16 cellular contexts compared by ENCODE assay signal in the genomic region with DNA sequence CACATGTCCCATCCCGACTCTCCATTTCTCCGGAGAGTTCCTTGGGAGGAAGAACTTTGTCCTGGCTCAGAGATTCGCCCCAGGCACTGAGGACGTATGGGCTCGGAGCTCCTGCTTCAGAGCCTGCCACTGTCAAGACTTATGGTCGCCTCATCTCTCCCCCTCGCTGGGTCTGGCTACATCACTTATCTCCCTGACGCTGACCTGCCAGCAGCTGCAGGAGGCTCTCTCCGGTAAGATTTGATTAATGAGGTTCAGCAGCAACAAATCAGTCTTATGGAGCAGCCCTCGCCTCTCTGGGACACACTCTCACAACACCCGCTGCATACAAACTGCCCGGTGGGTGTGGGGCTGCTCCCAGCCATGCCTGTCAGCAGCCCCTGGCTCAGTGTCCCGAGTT.
"Had no signal": no experiment of that assay in that cellular context is flagged by ENCODE, and none has a peak within 500 bp of the region (broad histone marks: within the 10 kb centered on the region; RNA-seq: fewer than 3 reads in every experiment).

No MANE protein-coding gene starts in this region.

- H3K4me3 Mint-ChIP-seq: activated CD8-positive, alpha-beta memory T cell treated with anti-CD3 and anti-CD28 coated beads, Interleukin-2, amount 10 ng/mL, durations not matched to agents 7 days and 5 days; activated naive CD8-positive, alpha-beta T cell treated with anti-CD3 and anti-CD28 coated beads, Interleukin-2, amount 10 ng/mL, durations not matched to agents 7 days and 5 days; dendritic cell treated with granulocyte-macrophage colony-stimulating factor and Interleukin-4, amounts not matched to agents 40 ng/mL and 50 ng/mL, for 4 days had no signal

- H3K27ac Mint-ChIP-seq: activated CD8-positive, alpha-beta memory T cell treated with anti-CD3 and anti-CD28 coated beads, Interleukin-2, amount 10 ng/mL, durations not matched to agents 7 days and 5 days; activated naive CD8-positive, alpha-beta T cell treated with anti-CD3 and anti-CD28 coated beads, Interleukin-2, amount 10 ng/mL, durations not matched to agents 7 days and 5 days; dendritic cell treated with granulocyte-macrophage colony-stimulating factor and Interleukin-4, amounts not matched to agents 40 ng/mL and 50 ng/mL, for 4 days had no signal

- H3K9me3 Mint-ChIP-seq: activated naive CD8-positive, alpha-beta T cell treated with anti-CD3 and anti-CD28 coated beads, Interleukin-2, amount 10 ng/mL, durations not matched to agents 7 days and 5 days; dendritic cell treated with granulocyte-macrophage colony-stimulating factor and Interleukin-4, amounts not matched to agents 40 ng/mL and 50 ng/mL, for 4 days had no signal

- DNase-seq: activated CD4-positive, alpha-beta T cell treated with anti-CD3 and anti-CD28 coated beads, Interleukin-2, amount 50 U/mL, for 48 hours; activated CD4-positive, CD25-positive, alpha-beta regulatory T cell treated with anti-CD3 and anti-CD28 coated beads, Interleukin-2, amount 50 U/mL, for 72 hours; activated CD8-positive, alpha-beta memory T cell treated with anti-CD3 and anti-CD28 coated beads, Interleukin-2, amount 10 ng/mL, durations not matched to agents 7 days and 5 days; activated effector memory CD4-positive, alpha-beta T cell treated with Interleukin-2 at 50 U/mL for 16 hours; activated naive CD8-positive, alpha-beta T cell treated with anti-CD3 and anti-CD28 coated beads, Interleukin-2, amount 10 ng/mL, durations not matched to agents 7 days and 5 days; activated T-cell treated with anti-CD3 and anti-CD28 coated beads, Interleukin-2, amount 50 U/mL, for 1 hour; brain microvascular endothelial cell; cerebellar nuclear complex; effector memory CD4-positive, alpha-beta T cell; foreskin keratinocyte; glutamatergic neuron; kidney glomerular epithelial cell; stimulated activated CD4-positive, alpha-beta T cell treated with anti-CD3 and anti-CD28 coated beads, Interleukin-1b, Interleukin-23, amount 100 ng/mL, for 48 hours; stomach; testis had no signal

- H3K36me3 Mint-ChIP-seq: activated naive CD8-positive, alpha-beta T cell treated with anti-CD3 and anti-CD28 coated beads, Interleukin-2, amount 10 ng/mL, durations not matched to agents 7 days and 5 days had no signal

- ATAC-seq: activated CD8-positive, alpha-beta memory T cell treated with anti-CD3 and anti-CD28 coated beads, Interleukin-2, amount 10 ng/mL, durations not matched to agents 7 days and 5 days; foreskin keratinocyte had no signal
